In the genomic region with DNA sequence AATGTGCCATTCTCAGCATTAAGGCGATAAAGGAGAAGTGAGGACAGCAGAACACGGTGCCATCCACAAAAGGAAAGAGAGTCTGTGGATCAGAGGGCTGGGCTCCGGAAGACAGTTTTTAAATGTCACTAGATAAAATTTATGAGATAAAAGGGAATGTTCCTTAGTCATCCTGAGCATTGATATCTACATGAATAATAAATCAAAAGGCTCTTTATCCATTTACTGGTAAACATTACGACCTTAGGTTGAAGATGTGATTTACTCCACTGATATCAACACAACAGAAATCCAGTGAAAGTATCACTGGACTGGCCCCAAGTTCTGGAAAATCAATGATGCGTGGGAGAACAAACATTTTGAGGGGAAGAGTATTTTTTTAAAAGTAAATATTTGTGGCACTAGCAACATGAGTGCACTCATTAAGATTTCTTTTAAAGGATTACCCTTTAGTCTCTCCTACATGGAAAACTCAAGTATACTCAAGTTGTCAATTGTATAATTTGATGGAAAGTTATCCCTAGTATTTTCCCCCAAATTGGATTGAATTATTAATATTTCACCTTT, we compare ENCODE assay signal across 1 cellular context.
TF ChIP-seq lines count a peak whose summit lies in the region.

No MANE protein-coding gene starts in this region.

TF ChIP-seq in WTC11, 78 proteins besides CTCF, POLR2A, EP300 and RAD21 (continued from another document):
- TF ChIP-seq USF1 (CRISPR knock-in tag; IDR thresholded peaks at IDR 0.05) = no peak
- TF ChIP-seq ZNF317 (CRISPR knock-in tag; IDR thresholded peaks at IDR 0.05; ENCODE audit: borderline replicate concordance, low read depth) = no peak
- TF ChIP-seq MLX (CRISPR knock-in tag; IDR thresholded peaks at IDR 0.05) = no peak
- TF ChIP-seq ELF4 (CRISPR knock-in tag; IDR thresholded peaks at IDR 0.05; ENCODE audit: low read depth) = no peak
- TF ChIP-seq MAX (CRISPR knock-in tag; IDR thresholded peaks at IDR 0.05) = no peak
- TF ChIP-seq ETV6 (CRISPR knock-in tag; IDR thresholded peaks at IDR 0.05) = no peak
- TF ChIP-seq JAZF1 (CRISPR knock-in tag; IDR thresholded peaks at IDR 0.05) = no peak
- no peak for TF ChIP-seq NR2C2 (CRISPR knock-in tag; IDR thresholded peaks at IDR 0.05)
- TF ChIP-seq ZNF671 (CRISPR knock-in tag; IDR thresholded peaks at IDR 0.05) = no peak
- TF ChIP-seq OVOL2 (CRISPR knock-in tag; IDR thresholded peaks at IDR 0.05; ENCODE audit: borderline replicate concordance) = no peak
- TF ChIP-seq, protein P1, sequence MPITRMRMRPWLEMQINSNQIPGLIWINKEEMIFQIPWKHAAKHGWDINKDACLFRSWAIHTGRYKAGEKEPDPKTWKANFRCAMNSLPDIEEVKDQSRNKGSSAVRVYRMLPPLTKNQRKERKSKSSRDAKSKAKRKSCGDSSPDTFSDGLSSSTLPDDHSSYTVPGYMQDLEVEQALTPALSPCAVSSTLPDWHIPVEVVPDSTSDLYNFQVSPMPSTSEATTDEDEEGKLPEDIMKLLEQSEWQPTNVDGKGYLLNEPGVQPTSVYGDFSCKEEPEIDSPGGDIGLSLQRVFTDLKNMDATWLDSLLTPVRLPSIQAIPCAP (CRISPR knock-in tag; IDR thresholded peaks at IDR 0.05) = no peak
- no peak for TF ChIP-seq SMAD3 (CRISPR knock-in tag; IDR thresholded peaks at IDR 0.05; ENCODE audit: borderline replicate concordance)
- no peak for TF ChIP-seq RELA (CRISPR knock-in tag; IDR thresholded peaks at IDR 0.05; ENCODE audit: borderline replicate concordance)
- TF ChIP-seq GABPB1 (CRISPR knock-in tag; IDR thresholded peaks at IDR 0.05) = no peak
